In the genomic region with DNA sequence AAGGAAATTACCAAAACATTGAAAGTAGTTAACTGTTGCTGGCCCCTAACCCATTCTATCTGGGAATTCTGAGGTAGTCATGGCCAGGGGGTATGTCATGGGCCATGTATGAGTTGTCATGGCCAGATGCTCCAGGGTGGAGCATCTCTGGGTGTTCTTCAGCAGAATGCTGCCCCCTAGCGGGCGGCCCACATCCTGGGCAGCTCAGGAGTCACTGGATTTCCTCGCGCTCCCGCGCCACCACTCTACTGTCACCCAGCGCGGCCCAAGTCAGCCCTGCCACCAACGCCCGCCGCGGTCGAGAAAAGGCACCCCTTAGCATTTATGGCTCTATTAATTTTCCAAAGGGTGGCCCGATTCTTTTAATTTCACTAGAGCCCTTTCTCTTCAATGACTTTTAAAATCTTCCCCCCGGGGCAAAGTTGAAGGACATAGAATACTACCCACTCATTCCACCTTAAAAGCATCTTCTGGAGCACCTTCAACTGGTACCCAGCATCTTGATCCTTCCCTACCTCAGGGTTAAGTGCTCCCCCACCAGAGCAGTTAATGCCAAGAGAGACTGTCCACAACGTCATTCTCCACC, we compare ENCODE assay signal across 8 cellular contexts. TPM values are rescaled to one million over a fixed set of nuclear protein-coding genes. Genes with fewer than 3 reads are reported as not detected.
DNase-seq lines count a peak whose midpoint lies in the region; ATAC-seq and TF ChIP-seq lines count a peak whose summit lies in the region.

No MANE protein-coding gene starts in this region.

- H3K79me2 ChIP-seq in fibroblast of lung (ENCODE audit: control insufficient read depth, insufficient read depth, low read length) = no peaks in the 10 kb centered on the region

- no peak overlapping the region for H3K27ac ChIP-seq in fibroblast of lung (ENCODE audit: insufficient read depth, low read length)

- DNase-seq in NCI-H748 (lab: John Stamatoyannopoulos, UW; ENCODE audit: unreplicated experiment) = peak; percentile 29
- DNase-seq in NCI-H748 treated with DMSO at 0.1 percent for 48 hours (lab: John Stamatoyannopoulos, UW) = no peak
- peak; percentile 65 for DNase-seq in NCI-H1694 (lab: John Stamatoyannopoulos, UW)
- peak; percentile 79 for DNase-seq in activated CD8-positive, alpha-beta memory T cell treated with anti-CD3 and anti-CD28 coated beads for 24 hours
- DNase-seq in fibroblast of lung (ENCODE audit: low read depth in 2 of 2) = peak; percentile 25 to 57
- peak; percentile 91 for DNase-seq in posterior vena cava (ENCODE audit: low spot score)
- DNase-seq in OCI-M2 (lab: John Stamatoyannopoulos, UW; ENCODE audit: unreplicated experiment) = no peak

- ATAC-seq in HG02798 (IDR thresholded peaks at IDR 0.05; ENCODE audit: poor library complexity, unreplicated experiment) = peak; percentile 89

- no peaks in the 10 kb centered on the region for H3K27me3 ChIP-seq in fibroblast of lung (ENCODE audit: control insufficient read depth, insufficient read depth, low read length)

- no peak overlapping the region for H3K4me2 ChIP-seq in fibroblast of lung (ENCODE audit: extremely low read depth, insufficient read depth, low read length)

- intact Hi-C loops in posterior vena cava (cut with DNase I) = loop anchor here (5.0 kb wide), 2 partner anchors 222 to 237 kb away; no protein-coding TSS in a partner anchor

- H4K20me1 ChIP-seq in fibroblast of lung (ENCODE audit: control insufficient read depth, extremely low read depth, insufficient read depth, low read length) = no peaks in the 10 kb centered on the region

- no peaks in the 10 kb centered on the region for H3K36me3 ChIP-seq in fibroblast of lung (ENCODE audit: control insufficient read depth, insufficient read depth, low read length)

- H3K9ac ChIP-seq in fibroblast of lung (ENCODE audit: insufficient read depth, low read length) = no peak overlapping the region

- no peaks in the 10 kb centered on the region for H3K9me3 ChIP-seq in fibroblast of lung (ENCODE audit: control insufficient read depth, insufficient read depth, low read depth, low read length)

- peaks cover 2% of the 10 kb centered on the region for H3K4me1 ChIP-seq in fibroblast of lung (ENCODE audit: control insufficient read depth, extremely low read depth, insufficient read depth, low read length)

- TF ChIP-seq CTCF in fibroblast of lung (conservative IDR thresholded peaks at IDR 0.05 in 1 of 2, IDR thresholded peaks at IDR 0.05 in 1 of 2; ENCODE audit: low read depth in 1 of 2, low read length in 2 of 2) = peak; percentile 38 to 51

- no peak overlapping the region for H2AFZ ChIP-seq in fibroblast of lung (ENCODE audit: low read length)

- no peak overlapping the region for H3K4me3 ChIP-seq in fibroblast of lung (replicated peaks in 1 of 4; ENCODE audit: control extremely low read depth in 1 of 4, insufficient read depth in 1 of 4, low read depth in 3 of 4, low read length in 4 of 4)

RNA-seq across cellular contexts. Expression of gene PKDCC, which starts 41.6 kb away (rescaled TPM):
- total RNA-seq in fibroblast of lung (63.9 and 70.1 TPM in 2 replicates), posterior vena cava (100 to 1,000 TPM; 137 to 169 TPM)
- 48.4 and 70.3 TPM in 2 replicates for polyA plus RNA-seq in fibroblast of lung
- polyA plus RNA-seq in fibroblast of lung (2012) = 31.1 and 43.1 TPM in 2 replicates
- 51.4 and 159 TPM in 2 replicates for polyA minus RNA-seq in fibroblast of lung (ENCODE audit: low replicate concordance)

Comparison
In these comparisons a context has a peak if more than half of its experiments do, and no peak if none do; other contexts are left out.
1. DNase-seq: peak in NCI-H748 (single experiment), NCI-H1694 (single experiment), activated CD8-positive, alpha-beta memory T cell treated with anti-CD3 and anti-CD28 coated beads for 24 hours (single experiment), fibroblast of lung (2 of 2) and posterior vena cava (single experiment); none in NCI-H748 treated with DMSO at 0.1 percent for 48 hours (single experiment) and OCI-M2 (single experiment).